8 cellular contexts compared by ENCODE assay signal in genomic region chr4:56907009-56907408, GRCh38. TPM values are rescaled to one million over a fixed set of nuclear protein-coding genes. Genes with fewer than 3 reads are reported as not detected.
DNase-seq lines count a peak whose midpoint lies in the region; ATAC-seq, FAIRE-seq and TF ChIP-seq lines count a peak whose summit lies in the region.

No MANE protein-coding gene starts in this region.

- TF ChIP-seq POLR2A in esophagus muscularis mucosa (IDR thresholded peaks at IDR 0.05; ENCODE audit: low read depth) = no peak

- ATAC-seq in psoas muscle (no peak), HG03520 (IDR thresholded peaks at IDR 0.05; ENCODE audit: unreplicated experiment) (no peak)

- H3K27ac ChIP-seq in VCaP (peak overlapping the region; percentile 94), esophagus muscularis mucosa (replicated peaks in 1 of 4) (peak overlapping the region; percentile 67 to 95 (median 94)), psoas muscle (peak overlapping the region; percentile 91)

- TF ChIP-seq CTCF in GM10266 (IDR thresholded peaks at IDR 0.05; ENCODE audit: control insufficient read depth, insufficient read depth, low read depth, missing control alignments) = no peak
- no peak for TF ChIP-seq CTCF in VCaP (conservative IDR thresholded peaks at IDR 0.05)
- no peak for TF ChIP-seq CTCF in esophagus muscularis mucosa (IDR thresholded peaks at IDR 0.05)
- no peak for TF ChIP-seq CTCF in psoas muscle (IDR thresholded peaks at IDR 0.05)

- no peak for TF ChIP-seq EP300 in esophagus muscularis mucosa (IDR thresholded peaks at IDR 0.05)

- peaks cover 23 to 37% (median 34%) of the 10 kb centered on the region in 4 donors for H3K4me1 ChIP-seq in esophagus muscularis mucosa
- H3K4me1 ChIP-seq in psoas muscle = peaks cover 25% of the 10 kb centered on the region

- H3K27me3 ChIP-seq in esophagus muscularis mucosa (no peaks in the 10 kb centered on the region), psoas muscle (ENCODE audit: insufficient read depth in 3 of 3, low read length in 2 of 3) (no peaks in the 10 kb centered on the region)

- no peak for FAIRE-seq in GM19239 (lab: Jason Lieb, UNC)

- H3K9me3 ChIP-seq in esophagus muscularis mucosa (no peaks in the 10 kb centered on the region), psoas muscle (no peaks in the 10 kb centered on the region)

- H3K36me3 ChIP-seq in esophagus muscularis mucosa (peaks cover 0 to 11% (median 0%) of the 10 kb centered on the region in 4 donors), psoas muscle (ENCODE audit: insufficient read depth in 1 of 2, low read depth in 1 of 2) (peaks cover 0 to 7% of the 10 kb centered on the region in 2 donors)

- intact Hi-C loops in esophagus muscularis mucosa (cut with DNase I) (no loop called here), psoas muscle (cut with DNase I) (loop anchor here in 1 of 2 donors (5.0 kb wide), 3 partner anchors 50 to 470 kb away; partner anchors contain the start of genes NOA1, PAICS, POLR2B and PPAT)

- DNase-seq in GM10266 (ENCODE audit: extremely low spot score) = peak; percentile 25
- DNase-seq in esophagus muscularis mucosa (ENCODE audit: extremely low spot score) = no peak
- no peak for DNase-seq in psoas muscle
- no peak for DNase-seq in H4 (ENCODE audit: low spot score)
- no peak for DNase-seq in GM19239 (ENCODE audit: insufficient read length, low spot score)
- no peak for DNase-seq in nucleus accumbens (lab: John Stamatoyannopoulos, UW)

- WGBS in esophagus muscularis mucosa = 19% methylated on average over 14 of the region's 14 CpGs
- WGBS in psoas muscle, 3 donors = 21 to 33% (median 26%) methylated on average over 14 of the region's 14 CpGs

- peak overlapping the region; percentile 88 to 98 (median 94) for H3K4me3 ChIP-seq in esophagus muscularis mucosa
- peak overlapping the region; percentile 96 for H3K4me3 ChIP-seq in psoas muscle

RNA-seq across cellular contexts. Expression of gene REST, which starts 0.7 kb away (rescaled TPM):
- total RNA-seq in esophagus muscularis mucosa = 10 to 100 TPM; 24.0 to 37.6 (median 30.1) TPM
- 10 to 100 TPM; 13.5 to 21.4 (median 20.0) TPM for total RNA-seq in psoas muscle
- polyA plus RNA-seq in psoas muscle = 1 to 10 TPM; 2.5 to 8.9 (median 5.9) TPM
- total RNA-seq in H4 (2014; rRNA removed; shearing (Covaris generic)) = 13.5 and 18.2 TPM in 2 replicates
